In the genomic region with DNA sequence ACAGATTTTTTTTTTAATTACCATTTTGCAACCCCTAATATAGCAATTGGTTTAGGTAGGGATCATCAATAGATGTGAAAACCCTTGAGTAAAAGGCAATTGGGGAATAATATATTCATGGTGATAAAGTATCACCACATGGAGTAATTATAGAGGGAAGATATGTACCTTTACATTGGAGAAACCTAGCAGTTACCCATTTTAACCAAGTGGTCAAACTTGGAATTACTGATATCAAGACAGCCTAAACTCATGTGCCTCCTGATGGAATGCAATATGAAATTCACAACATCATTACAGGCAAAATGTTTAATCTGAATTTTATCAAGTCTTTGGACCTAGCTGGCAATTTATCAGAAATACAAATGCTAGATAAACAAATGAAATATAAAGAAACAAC, we compare ENCODE assay signal across 1 cellular context.
TF ChIP-seq lines count a peak whose summit lies in the region.

No MANE protein-coding gene starts in this region.

TF ChIP-seq in endothelial cell of umbilical vein, 7 proteins besides CTCF, POLR2A, EP300 and RAD21:
- no peak for TF ChIP-seq MYC (IDR thresholded peaks at IDR 0.05; ENCODE audit: low read depth, low read length)
- no peak for TF ChIP-seq JUN (IDR thresholded peaks at IDR 0.05; ENCODE audit: borderline replicate concordance, insufficient read depth, insufficient read length, low read depth)
- no peak for TF ChIP-seq FOS (IDR thresholded peaks at IDR 0.05; ENCODE audit: borderline replicate concordance, insufficient read depth, low read length)
- TF ChIP-seq GATA2 (IDR thresholded peaks at IDR 0.05; ENCODE audit: insufficient read depth, insufficient read length, low read depth, low read length), result no peak
- no peak for TF ChIP-seq POLR2AphosphoS5 (IDR thresholded peaks at IDR 0.05; ENCODE audit: insufficient read depth, low read depth, low read length)
- TF ChIP-seq, protein P1, sequence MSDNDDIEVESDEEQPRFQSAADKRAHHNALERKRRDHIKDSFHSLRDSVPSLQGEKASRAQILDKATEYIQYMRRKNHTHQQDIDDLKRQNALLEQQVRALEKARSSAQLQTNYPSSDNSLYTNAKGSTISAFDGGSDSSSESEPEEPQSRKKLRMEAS (IDR thresholded peaks at IDR 0.05; ENCODE audit: insufficient read depth, insufficient read length), result no peak
- TF ChIP-seq EZH2 (IDR thresholded peaks at IDR 0.05; ENCODE audit: borderline replicate concordance, low read depth, low read length, severe bottlenecking), result no peak
